ENCODE assay signal across 1 cellular context in the genomic region with DNA sequence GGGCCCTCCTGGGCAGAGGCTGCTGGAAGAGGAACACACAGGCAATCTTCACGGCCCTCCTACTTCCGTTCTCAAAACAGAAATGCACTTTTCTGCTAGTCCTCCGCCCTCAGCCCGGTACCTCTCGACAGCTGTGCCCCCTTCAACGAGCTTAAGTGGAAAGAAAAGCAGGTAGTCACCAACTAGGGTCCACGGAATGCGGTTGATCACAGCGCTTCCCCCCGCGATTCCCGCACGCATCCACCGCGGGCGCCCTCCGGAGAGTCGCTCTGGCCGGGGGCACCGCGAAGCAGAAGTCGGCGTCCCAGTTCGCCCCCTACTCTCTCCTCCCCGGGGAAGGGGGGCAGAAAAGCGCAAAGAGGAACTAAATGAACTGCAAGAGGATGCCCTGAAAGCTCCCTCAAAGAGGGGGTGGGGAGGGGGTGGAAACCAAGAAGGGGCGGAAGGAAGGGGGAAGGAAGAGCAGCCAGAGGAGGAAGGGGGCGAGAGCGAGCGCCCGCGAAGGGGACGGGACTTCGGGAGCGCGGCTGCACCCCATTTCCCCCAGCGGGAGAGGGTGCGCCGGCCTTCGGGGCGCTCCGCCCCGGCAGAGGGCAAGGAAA.
TF ChIP-seq lines count a peak whose summit lies in the region.

No MANE protein-coding gene starts in this region.

TF ChIP-seq in HepG2, 621 proteins besides CTCF, POLR2A, EP300 and RAD21 (continued from another document):
- no peak for TF ChIP-seq ZNF318 (CRISPR knock-in tag; IDR thresholded peaks at IDR 0.05)
